In the genomic region with DNA sequence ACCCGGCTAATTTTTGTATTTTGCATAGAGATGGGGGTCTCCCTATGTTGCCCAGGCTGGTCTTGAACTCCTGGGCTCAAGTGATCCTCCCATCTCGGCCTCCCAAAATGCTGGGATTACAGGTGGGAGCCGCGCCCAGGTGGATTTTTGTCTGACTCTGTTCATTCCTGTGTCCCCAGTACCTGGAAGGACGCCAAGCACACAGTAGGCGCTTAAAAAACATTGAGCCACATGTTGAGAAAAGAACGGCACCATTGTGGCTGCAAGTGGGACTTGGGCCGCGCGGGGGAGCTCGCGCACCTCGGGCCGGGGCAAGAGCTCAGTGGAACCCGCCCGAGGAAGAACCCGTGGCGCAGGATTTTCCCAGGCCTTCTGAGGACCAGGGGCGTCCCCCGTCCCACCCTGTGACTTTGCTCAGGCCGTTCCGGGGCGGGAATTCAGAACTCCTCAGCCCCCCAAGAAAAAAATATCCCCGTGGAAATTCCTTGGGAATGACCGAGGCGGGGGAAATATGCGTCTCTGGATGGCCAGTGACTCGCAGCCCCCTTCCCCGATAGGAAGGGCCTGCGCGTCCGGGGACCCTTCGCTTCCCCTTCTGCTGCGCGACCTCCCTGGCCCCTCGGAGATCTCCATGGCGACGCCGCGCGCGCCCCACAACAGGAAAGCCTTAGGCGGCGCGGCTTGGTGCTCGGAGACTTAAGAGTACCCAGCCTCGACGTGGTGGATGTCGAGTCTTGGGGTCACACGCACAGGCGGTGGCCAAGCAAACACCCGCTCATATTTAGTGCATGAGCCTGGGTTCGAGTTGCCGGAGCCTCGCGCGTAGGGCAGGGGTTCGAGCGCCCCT, we compare ENCODE assay signal across 9 cellular contexts. TPM values are rescaled to one million over a fixed set of nuclear protein-coding genes. Genes with fewer than 3 reads are reported as not detected.
DNase-seq lines count a peak whose midpoint lies in the region; ATAC-seq and TF ChIP-seq lines count a peak whose summit lies in the region.
"Had no signal": no experiment of that assay in that cellular context is flagged by ENCODE, and none has a peak within 500 bp of the region (broad histone marks: within the 10 kb centered on the region; RNA-seq: fewer than 3 reads in every experiment).

No MANE protein-coding gene starts in this region.

- WGBS in lung, 2 donors = 3% methylated on average over 57 to 59 of the region's 59 CpGs

- H3K9me3 ChIP-seq in lung (ENCODE audit: control insufficient read depth in 2 of 2, insufficient read depth in 1 of 2, low read length in 1 of 2) = no peaks in the 10 kb centered on the region

- peak overlapping the region; percentile 78 to 89 for H3K27ac ChIP-seq in lung (ENCODE audit: low read depth in 1 of 2, low read length in 1 of 2)
- H3K27ac ChIP-seq: epithelial cell of prostate had no signal

- CTCF ChIA-PET in activated CD8-positive, alpha-beta T cell treated with anti-CD3 and anti-CD28 coated beads for 36 hours (lab: Charles Lee) = interaction anchor here (0.6 to 8.8 kb wide), 21 partner anchors 9 to 338 kb away, joined by 3 to 286 read pairs (median 5); a partner anchor contains a TSS

- peak overlapping the region; percentile 76 for H3K4me3 ChIP-seq in lung

- TF ChIP-seq CTCF in activated CD8-positive, alpha-beta T cell treated with anti-CD3 and anti-CD28 coated beads for 36 hours (IDR thresholded peaks at IDR 0.05) = peak; percentile 97
- peak; percentile 93 for TF ChIP-seq CTCF in lung (IDR thresholded peaks at IDR 0.05; ENCODE audit: control extremely low read depth, extremely low read depth)

- peak overlapping the region; percentile 85 for H3K4me3 Mint-ChIP-seq in activated CD8-positive, alpha-beta T cell treated with anti-CD3 and anti-CD28 coated beads for 36 hours

- H3K4me1 Mint-ChIP-seq in activated CD8-positive, alpha-beta T cell treated with anti-CD3 and anti-CD28 coated beads for 36 hours (ENCODE audit: low read depth) = peaks cover 20% of the 10 kb centered on the region

- peak overlapping the region; percentile 89 for H3K27ac Mint-ChIP-seq in activated CD8-positive, alpha-beta T cell treated with anti-CD3 and anti-CD28 coated beads for 36 hours

- peak; percentile 46 for ATAC-seq in HG02642 (IDR thresholded peaks at IDR 0.05; ENCODE audit: poor library complexity, unreplicated experiment)
- peak; percentile 72 for ATAC-seq in activated CD8-positive, alpha-beta T cell treated with anti-CD3 and anti-CD28 coated beads for 36 hours
- peak; percentile 68 for ATAC-seq in lung (ENCODE audit: insufficient read depth, low FRiP score)
- ATAC-seq in GM19328 (IDR thresholded peaks at IDR 0.05; ENCODE audit: unreplicated experiment) = no peak

- no peaks in the 10 kb centered on the region for H3K9me3 Mint-ChIP-seq in activated CD8-positive, alpha-beta T cell treated with anti-CD3 and anti-CD28 coated beads for 36 hours

- intact Hi-C loops in activated CD8-positive, alpha-beta T cell treated with anti-CD3 and anti-CD28 coated beads for 36 hours (cut with micrococcal nuclease) = loop anchor here (1.0 kb wide), 1 partner anchor 120 kb away; no protein-coding TSS in a partner anchor

- peak; percentile 41 for DNase-seq in DMS114 treated with DMSO at 0.1 percent for 48 hours (lab: John Stamatoyannopoulos, UW; ENCODE audit: unreplicated experiment)
- peak; percentile 47 for DNase-seq in NCI-H774 (lab: John Stamatoyannopoulos, UW)
- DNase-seq in activated CD8-positive, alpha-beta T cell treated with anti-CD3 and anti-CD28 coated beads for 36 hours = peak; percentile 95
- DNase-seq in ecto neural progenitor cell (ENCODE audit: low spot score) = peak; percentile 89
- peak; percentile 88 for DNase-seq in lung (ENCODE audit: low spot score)
- DNase-seq in stimulated activated CD4-positive, alpha-beta T cell treated with anti-CD3 and anti-CD28 coated beads, Interleukin-4, amount 100 ng/mL, for 4 hours = peak; percentile 80 to 88

- no peaks in the 10 kb centered on the region for H3K27me3 ChIP-seq in lung (ENCODE audit: control insufficient read depth, insufficient read depth)

- peaks cover 0 to 1% of the 10 kb centered on the region in 2 donors for H3K36me3 ChIP-seq in lung (ENCODE audit: control insufficient read depth in 2 of 2, insufficient read depth in 2 of 2, low read length in 2 of 2)

- POLR2A ChIA-PET in activated CD8-positive, alpha-beta T cell treated with anti-CD3 and anti-CD28 coated beads for 36 hours (lab: Charles Lee) = interaction anchor here (0.6 to 8.0 kb wide), 18 partner anchors 10 to 296 kb away, joined by 3 to 107 read pairs (median 8); a partner anchor contains a TSS

- no peaks in the 10 kb centered on the region for H3K27me3 Mint-ChIP-seq in activated CD8-positive, alpha-beta T cell treated with anti-CD3 and anti-CD28 coated beads for 36 hours

- H3K36me3 Mint-ChIP-seq in activated CD8-positive, alpha-beta T cell treated with anti-CD3 and anti-CD28 coated beads for 36 hours (ENCODE audit: low read depth) = peaks cover 22% of the 10 kb centered on the region

- peaks cover 0 to 4% of the 10 kb centered on the region in 2 donors for H3K4me1 ChIP-seq in lung (ENCODE audit: control insufficient read depth in 2 of 2, insufficient read depth in 2 of 2, low read length in 2 of 2)

RNA-seq across cellular contexts. Expression of a gene that starts 1.4 kb away (rescaled TPM):
- total RNA-seq in activated CD8-positive, alpha-beta T cell treated with anti-CD3 and anti-CD28 coated beads for 36 hours = 10 to 100 TPM; 35.5 to 37.2 TPM
- 100 to 1,000 TPM; 179 to 191 TPM for total RNA-seq in lung
- polyA plus RNA-seq in lung = 100 to 1,000 TPM in 1 of 2 donors, 10 to 100 TPM in 1; 88.4 to 391 TPM

RNA-seq across cellular contexts. Expression of a gene that starts 17.2 kb away (rescaled TPM):
- total RNA-seq in activated CD8-positive, alpha-beta T cell treated with anti-CD3 and anti-CD28 coated beads for 36 hours = under 1 TPM; 0.36 to 0.54 TPM
- 10 to 100 TPM in 1 of 2 donors, 1 to 10 TPM in 1; 8.2 to 38.8 TPM for total RNA-seq in lung
- 1 to 10 TPM; 4.6 to 8.0 TPM for polyA plus RNA-seq in lung

RNA-seq across cellular contexts. Expression of a gene that starts 17.5 kb away (rescaled TPM):
- 100 to 1,000 TPM; 151 to 153 TPM for total RNA-seq in activated CD8-positive, alpha-beta T cell treated with anti-CD3 and anti-CD28 coated beads for 36 hours
- total RNA-seq in lung = 10 to 100 TPM; 16.6 to 61.9 TPM
- polyA plus RNA-seq in lung = 10 to 100 TPM; 33.8 to 64.8 TPM

RNA-seq across cellular contexts. Expression of a gene that starts 20.2 kb away (rescaled TPM):
- total RNA-seq in activated CD8-positive, alpha-beta T cell treated with anti-CD3 and anti-CD28 coated beads for 36 hours = 1 to 10 TPM; 5.0 to 5.3 TPM
- 10 to 100 TPM; 22.2 to 32.1 TPM for total RNA-seq in lung
- 10 to 100 TPM in 1 of 2 donors, 1 to 10 TPM in 1; 4.1 to 15.0 TPM for polyA plus RNA-seq in lung

RNA-seq across cellular contexts. Expression of a gene that starts 38.4 kb away (rescaled TPM):
- total RNA-seq in activated CD8-positive, alpha-beta T cell treated with anti-CD3 and anti-CD28 coated beads for 36 hours = 1 to 10 TPM; 6.3 to 6.6 TPM
- 10 to 100 TPM; 15.2 to 32.1 TPM for total RNA-seq in lung
- 10 to 100 TPM in 1 of 2 donors, 1 to 10 TPM in 1; 6.5 to 10.9 TPM for polyA plus RNA-seq in lung

Comparison
In these comparisons a context has a peak if more than half of its experiments do, and no peak if none do; other contexts are left out.
1. DNase-seq: peak in every context shown above with its lines; median percentile 95 in activated CD8-positive, alpha-beta T cell treated with anti-CD3 and anti-CD28 coated beads for 36 hours; 89 in ecto neural progenitor cell; 88 in lung; 84 in stimulated activated CD4-positive, alpha-beta T cell treated with anti-CD3 and anti-CD28 coated beads, Interleukin-4, amount 100 ng/mL, for 4 hours; 47 in NCI-H774; 41 in DMS114 treated with DMSO at 0.1 percent for 48 hours.
2. RNA of a gene that starts 1.4 kb away (total RNA-seq): 179 to 191 TPM in lung; 35.5 to 37.2 TPM in activated CD8-positive, alpha-beta T cell treated with anti-CD3 and anti-CD28 coated beads for 36 hours; every median in the first group is over 4 times any median in the second.
3. RNA of a gene that starts 17.2 kb away (total RNA-seq): 8.2 to 38.8 TPM in lung; 0.36 to 0.54 TPM in activated CD8-positive, alpha-beta T cell treated with anti-CD3 and anti-CD28 coated beads for 36 hours; every median in the first group is over 4 times any median in the second.